In genomic region chr1:161166669-161167548, GRCh38 we compare ENCODE assay signal across 8 cellular contexts. TPM values are rescaled to one million over a fixed set of nuclear protein-coding genes. Genes with fewer than 3 reads are reported as not detected.
DNase-seq lines count a peak whose midpoint lies in the region; ATAC-seq and TF ChIP-seq lines count a peak whose summit lies in the region.

No MANE protein-coding gene starts in this region.

- POLR2A ChIA-PET in AG04450 (lab: Yijun Ruan, JAX) = interaction anchor here (0.9 to 1.3 kb wide), 4 partner anchors 13 to 49 kb away, joined by 3 to 5 read pairs (median 4); partner anchors contain the start of genes DEDD, NIT1, PFDN2 and UFC1

- H3K4me3 ChIP-seq in AG04450 (ENCODE audit: low read depth, low read length) (peak overlapping the region; percentile 86), choroid plexus epithelial cell (ENCODE audit: low read depth, low read length) (peak overlapping the region; percentile 84), lung (peak overlapping the region; percentile 66), aorta (ENCODE audit: low read length in 2 of 2) (peak overlapping the region; percentile 51 to 68)

- H3K9me3 ChIP-seq in AG04450 (ENCODE audit: control insufficient read depth, insufficient read depth, low read length) = no peaks in the 10 kb centered on the region; the same call in 1 of the 2 replicates
- no peaks in the 10 kb centered on the region for H3K9me3 ChIP-seq in lung (ENCODE audit: control insufficient read depth in 2 of 2, insufficient read depth in 1 of 2, low read length in 1 of 2)
- no peaks in the 10 kb centered on the region for H3K9me3 ChIP-seq in aorta (ENCODE audit: control insufficient read depth, low read length)

- H3K27me3 ChIP-seq in AG04450 (ENCODE audit: control insufficient read depth, insufficient read depth, low read length) (no peaks in the 10 kb centered on the region), lung (ENCODE audit: control insufficient read depth, insufficient read depth) (no peaks in the 10 kb centered on the region), aorta (ENCODE audit: control insufficient read depth in 1 of 2, insufficient read depth in 2 of 2, low read length in 1 of 2) (no peaks in the 10 kb centered on the region)

- intact Hi-C loops in aorta (cut with DNase I) = no loop called here

- ATAC-seq in GM19395 (IDR thresholded peaks at IDR 0.05; ENCODE audit: unreplicated experiment) = peak; percentile 9
- ATAC-seq in lung (ENCODE audit: insufficient read depth, low FRiP score) = peak; percentile 1
- no peak for ATAC-seq in aorta (ENCODE audit: low FRiP score)

- DNase-seq in AG04450 (ENCODE audit: low read depth, low spot score) = no peak
- peak; percentile 63 for DNase-seq in NCI-H69 (lab: John Stamatoyannopoulos, UW)
- no peak for DNase-seq in choroid plexus epithelial cell (ENCODE audit: low read depth)
- no peak for DNase-seq in lung (ENCODE audit: low spot score)
- peak; percentile 60 to 79 for DNase-seq in aorta
- no peak for DNase-seq in globus pallidus (ENCODE audit: low spot score)
- DNase-seq in GM20000 (ENCODE audit: low spot score) = no peak

- peak overlapping the region; percentile 93 for H3K27ac ChIP-seq in AG04450 (ENCODE audit: low read depth, low read length)
- H3K27ac ChIP-seq in lung (ENCODE audit: low read depth in 1 of 2, low read length in 1 of 2) = peak overlapping the region; percentile 86 to 94
- peak overlapping the region in 1 of 2 donors; percentile 53 for H3K27ac ChIP-seq in aorta (ENCODE audit: low read depth in 1 of 2, low read length in 2 of 2)

- CTCF ChIA-PET in AG04450 (lab: Charles Lee) = interaction anchor here (1.0 to 2.6 kb wide), 12 partner anchors 12 to 215 kb away, joined by 3 to 24 read pairs (median 6); partner anchors contain the start of genes DEDD, KLHDC9, TOMM40L and UFC1

- WGBS in lung, 2 donors = 9 to 10% methylated on average over 33 of the region's 33 CpGs
- WGBS in aorta, 2 donors = 7% methylated on average over 33 of the region's 33 CpGs

- H3K4me1 ChIP-seq in lung (ENCODE audit: control insufficient read depth in 2 of 2, insufficient read depth in 2 of 2, low read length in 2 of 2) (peaks cover 0 to 4% of the 10 kb centered on the region in 2 donors), aorta (ENCODE audit: control insufficient read depth in 1 of 2, insufficient read depth in 2 of 2, low read length in 2 of 2) (no peaks in the 10 kb centered on the region)

- TF ChIP-seq CTCF in AG04450 (IDR thresholded peaks at IDR 0.05; ENCODE audit: low read depth, low read length) (no peak), choroid plexus epithelial cell (conservative IDR thresholded peaks at IDR 0.05; ENCODE audit: low read depth, low read length) (peak; percentile 2), lung (IDR thresholded peaks at IDR 0.05; ENCODE audit: control extremely low read depth, extremely low read depth) (no peak), GM20000 (IDR thresholded peaks at IDR 0.05; ENCODE audit: extremely low read depth, missing control alignments) (no peak)

- H3K36me3 ChIP-seq in lung (ENCODE audit: control insufficient read depth in 2 of 2, insufficient read depth in 2 of 2, low read length in 2 of 2) (peaks cover 0 to 31% of the 10 kb centered on the region in 2 donors), aorta (ENCODE audit: control insufficient read depth in 1 of 2, insufficient read depth in 2 of 2, low read length in 1 of 2) (peaks cover 0 to 2% of the 10 kb centered on the region in 2 donors)

RNA-seq across cellular contexts. Expression of gene PPOX, which starts 0.7 kb away (rescaled TPM):
- polyA plus RNA-seq in AG04450 (2011; rRNA removed) (9.7 and 9.8 TPM in 2 replicates), lung (10 to 100 TPM; 14.8 to 33.0 TPM), aorta (100 to 1,000 TPM in 1 of 2 donors, 10 to 100 TPM in 1; 17.0 to 126 TPM)
- 7.9 and 9.1 TPM in 2 replicates for polyA minus RNA-seq in AG04450 (2011; rRNA and poly(A)+ RNA removed)
- total RNA-seq in lung (10 to 100 TPM; 33.1 to 34.1 TPM), aorta (10 to 100 TPM; 16.3 to 30.9 TPM)

RNA-seq across cellular contexts. Expression of gene USP21, which starts 7.6 kb away (rescaled TPM):
- polyA plus RNA-seq in AG04450 (2011; rRNA removed) = 15.4 and 16.2 TPM in 2 replicates
- polyA minus RNA-seq in AG04450 (2011; rRNA and poly(A)+ RNA removed) = 10.7 and 14.8 TPM in 2 replicates
- 10 to 100 TPM; 22.6 to 28.6 TPM for total RNA-seq in lung
- 10 to 100 TPM; 18.2 to 19.9 TPM for polyA plus RNA-seq in lung
- total RNA-seq in aorta = 10 to 100 TPM; 16.4 to 28.1 TPM
- polyA plus RNA-seq in aorta = 10 to 100 TPM; 15.7 to 24.7 TPM

RNA-seq across cellular contexts. Expression of gene B4GALT3, which starts 10.4 kb away (rescaled TPM):
- polyA plus RNA-seq in AG04450 (2011; rRNA removed) = 21.8 and 24.7 TPM in 2 replicates
- 13.8 and 21.5 TPM in 2 replicates for polyA minus RNA-seq in AG04450 (2011; rRNA and poly(A)+ RNA removed)
- total RNA-seq in lung = 10 to 100 TPM; 28.0 to 34.2 TPM
- polyA plus RNA-seq in lung = 10 to 100 TPM; 25.7 to 34.6 TPM
- total RNA-seq in aorta = 10 to 100 TPM; 26.8 to 29.8 TPM
- 10 to 100 TPM; 13.9 to 23.1 TPM for polyA plus RNA-seq in aorta

RNA-seq across cellular contexts. Expression of gene UFC1, which starts 13.1 kb away (rescaled TPM):
- polyA plus RNA-seq in AG04450 (2011; rRNA removed) = 129 and 146 TPM in 2 replicates
- polyA minus RNA-seq in AG04450 (2011; rRNA and poly(A)+ RNA removed) = 59.6 and 86.5 TPM in 2 replicates
- 100 to 1,000 TPM in 1 of 2 donors, 10 to 100 TPM in 1; 99.6 to 101 TPM for total RNA-seq in lung
- 100 to 1,000 TPM; 122 to 149 TPM for polyA plus RNA-seq in lung
- total RNA-seq in aorta = 10 to 100 TPM; 64.2 to 70.3 TPM
- 100 to 1,000 TPM; 143 to 184 TPM for polyA plus RNA-seq in aorta

RNA-seq across cellular contexts. Expression of gene ADAMTS4, which starts 31.9 kb away (rescaled TPM):
- 0.52 and 0.72 TPM in 2 replicates for polyA plus RNA-seq in AG04450 (2011; rRNA removed)
- 3.3 and 4.2 TPM in 2 replicates for polyA minus RNA-seq in AG04450 (2011; rRNA and poly(A)+ RNA removed)
- total RNA-seq in lung = 10 to 100 TPM in 1 of 2 donors, 1 to 10 TPM in 1; 2.3 to 18.8 TPM
- polyA plus RNA-seq in lung = 10 to 100 TPM in 1 of 2 donors, 1 to 10 TPM in 1; 7.2 to 22.3 TPM
- 100 to 1,000 TPM in 1 of 2 donors, 10 to 100 TPM in 1; 78.9 to 207 TPM for total RNA-seq in aorta
- polyA plus RNA-seq in aorta = 1 to 10 TPM; 1.4 to 6.8 TPM

Comparison
In these comparisons a context has a peak if more than half of its experiments do, and no peak if none do; other contexts are left out.
1. DNase-seq: peak in NCI-H69 (single experiment) and aorta (2 of 2); none in AG04450 (single experiment), choroid plexus epithelial cell (single experiment), lung (single experiment), globus pallidus (single experiment) and GM20000 (single experiment).
2. Peak in every context shown above with its lines, with median percentiles within 50 percentile points of each other: H3K4me3 ChIP-seq.